In genomic region chr3:170470063-170471006, GRCh38 we compare ENCODE assay signal across 13 cellular contexts. TPM values are rescaled to one million over a fixed set of nuclear protein-coding genes. Genes with fewer than 3 reads are reported as not detected.
DNase-seq lines count a peak whose midpoint lies in the region; ATAC-seq and TF ChIP-seq lines count a peak whose summit lies in the region.
"Had no signal": no experiment of that assay in that cellular context is flagged by ENCODE, and none has a peak within 500 bp of the region (broad histone marks: within the 10 kb centered on the region; RNA-seq: fewer than 3 reads in every experiment).

No MANE protein-coding gene starts in this region.

- intact Hi-C loops in mucosa of descending colon (cut with DNase I, micrococcal nuclease) = no loop called here
- intact Hi-C loops in Right ventricle myocardium inferior (cut with DNase I) = no loop called here

- H3K9me3 ChIP-seq in mucosa of descending colon = no peaks in the 10 kb centered on the region

- TF ChIP-seq CTCF in mucosa of descending colon (IDR thresholded peaks at IDR 0.05) = no peak

- H3K4me1 ChIP-seq in mucosa of descending colon (ENCODE audit: low read depth) = no peaks in the 10 kb centered on the region

- ATAC-seq in mucosa of descending colon = no peak
- ATAC-seq in HG02759 (IDR thresholded peaks at IDR 0.05; ENCODE audit: unreplicated experiment) = no peak
- ATAC-seq in Right ventricle myocardium inferior = no peak
- ATAC-seq: stimulated activated naive CD8-positive, alpha-beta T cell treated with anti-CD3 and anti-CD28 coated beads, Interleukin-15, amount 100 ng/mL, for 72 hours had no signal

- H3K4me3 ChIP-seq in skeletal muscle cell (ENCODE audit: low read depth, low read length) (no peak overlapping the region), mucosa of descending colon (no peak overlapping the region)
- H3K4me3 ChIP-seq: cardiac muscle cell, skin epidermis had no signal

- H3K36me3 ChIP-seq in mucosa of descending colon (ENCODE audit: low read depth) = no peaks in the 10 kb centered on the region
- H3K36me3 ChIP-seq: cardiac muscle cell had no signal

- DNase-seq in DMS53 (lab: John Stamatoyannopoulos, UW) = peak; percentile 30
- no peak for DNase-seq in DMS53 treated with DMSO at 0.1 percent for 48 hours (lab: John Stamatoyannopoulos, UW; ENCODE audit: unreplicated experiment)
- peak; percentile 35 for DNase-seq in NCI-H510A (lab: John Stamatoyannopoulos, UW)
- DNase-seq in fibroblast of gingiva (ENCODE audit: low read depth) = peak; percentile 75
- DNase-seq in skeletal muscle cell (ENCODE audit: low read depth) = peak; percentile 48
- DNase-seq in mucosa of descending colon = no peak
- DNase-seq in Right ventricle myocardium inferior (ENCODE audit: missing footprints) = no peak
- DNase-seq: 8988T; activated CD4-positive, alpha-beta T cell treated with anti-CD3 and anti-CD28 coated beads for 4 hours; stimulated activated naive CD8-positive, alpha-beta T cell treated with anti-CD3 and anti-CD28 coated beads, Interleukin-15, amount 100 ng/mL, for 72 hours had no signal

RNA-seq across cellular contexts. Expression of gene CLDN11, which starts 51.7 kb away (rescaled TPM):
- total RNA-seq in mucosa of descending colon (10 to 100 TPM in 1 of 3 donors, 1 to 10 TPM in 2; 2.8 to 15.9 (median 5.9) TPM), Right ventricle myocardium inferior (2.7 TPM)

Comparison
In these comparisons a context has a peak if more than half of its experiments do, and no peak if none do; other contexts are left out.
1. DNase-seq: peak in DMS53 (single experiment), NCI-H510A (single experiment), fibroblast of gingiva (single experiment) and skeletal muscle cell (single experiment); none in DMS53 treated with DMSO at 0.1 percent for 48 hours (single experiment), mucosa of descending colon (0 of 3) and Right ventricle myocardium inferior (single experiment).